In the genomic region with DNA sequence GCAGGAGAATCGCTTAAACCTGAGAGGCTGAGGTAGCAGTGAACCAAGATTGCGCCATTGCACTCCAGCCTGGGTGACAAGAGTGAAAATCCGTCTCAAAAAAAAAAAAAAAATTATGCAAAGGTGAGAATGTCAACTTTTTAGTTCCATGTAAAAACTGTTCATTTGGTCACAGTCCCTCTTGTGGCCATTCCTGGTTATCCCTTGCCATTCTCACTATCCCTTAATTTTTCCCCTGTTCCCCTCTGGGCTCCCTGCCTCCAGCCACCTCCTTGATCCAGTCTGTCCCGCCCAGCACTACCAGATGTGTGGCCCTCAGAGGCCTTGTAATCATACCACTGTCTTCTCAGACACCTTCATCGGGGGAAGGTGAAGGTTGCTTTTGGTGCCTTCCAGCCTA, we compare ENCODE assay signal across 1 cellular context.
TF ChIP-seq lines count a peak whose summit lies in the region.

No MANE protein-coding gene starts in this region.

TF ChIP-seq in neural cell, 6 proteins besides CTCF, POLR2A, EP300 and RAD21:
- TF ChIP-seq REST (IDR thresholded peaks at IDR 0.05; ENCODE audit: borderline replicate concordance), result no peak
- TF ChIP-seq MXI1 (conservative IDR thresholded peaks at IDR 0.05; ENCODE audit: poor library complexity, severe bottlenecking), result no peak
- TF ChIP-seq EZH2 (IDR thresholded peaks at IDR 0.05; ENCODE audit: borderline replicate concordance, insufficient read depth, low read length, poor library complexity, severe bottlenecking), result no peak
- no peak for TF ChIP-seq SMC3 (conservative IDR thresholded peaks at IDR 0.05; ENCODE audit: poor library complexity)
- no peak for TF ChIP-seq POLR2AphosphoS5 (IDR thresholded peaks at IDR 0.05)
- TF ChIP-seq TAF1 (IDR thresholded peaks at IDR 0.05; ENCODE audit: low read depth), result no peak
